In genomic region chr6:81253821-81254220, GRCh38 we compare ENCODE assay signal across 24 cellular contexts.
"Had no signal": no experiment of that assay in that cellular context is flagged by ENCODE, and none has a peak within 500 bp of the region (broad histone marks: within the 10 kb centered on the region; RNA-seq: fewer than 3 reads in every experiment).

No MANE protein-coding gene starts in this region.

- H3K4me3 ChIP-seq: colonic mucosa, heart right ventricle, mucosa of descending colon, spleen, stomach, thoracic aorta, transverse colon had no signal

- H3K27me3 ChIP-seq: colonic mucosa, heart right ventricle, neutrophil, spleen, stomach, transverse colon had no signal

- H3K27ac ChIP-seq: colonic mucosa, heart right ventricle, neutrophil, spleen, stomach, thoracic aorta, transverse colon had no signal

- ATAC-seq: esophagus mucosa; heart right ventricle; left lobe of liver; mucosa of descending colon; naive thymus-derived CD8-positive, alpha-beta T cell; sciatic nerve; stimulated activated naive B cell treated with anti-CD40 and anti-IgM and Interleukin-4, amounts not matched to agents 10 μg/mL and 1 μg/mL and 100 μg/mL, for 72 hours had no signal

- H3K9me3 ChIP-seq: colonic mucosa, neutrophil had no signal

- H3K4me1 ChIP-seq: colonic mucosa, heart right ventricle, spleen, stomach, transverse colon had no signal

- H3K36me3 ChIP-seq: colonic mucosa, heart right ventricle, neutrophil, spleen, stomach, thoracic aorta, transverse colon had no signal

- DNase-seq: cerebellar nuclear complex; colonic mucosa; dermis blood vessel endothelial cell; endodermal cell; heart right ventricle; hypothalamus; kidney glomerular epithelial cell; mammary epithelial cell; mucosa of descending colon; naive thymus-derived CD8-positive, alpha-beta T cell; posterior cingulate gyrus; spleen; stimulated activated CD4-positive, alpha-beta T cell treated with anti-CD3 and anti-CD28 coated beads, Interleukin-15, amount 100 ng/mL, for 24 hours; stimulated activated CD4-positive, alpha-beta T cell treated with anti-CD3 and anti-CD28 coated beads, Interleukin-2, amount 100 ng/mL, for 24 hours; stimulated activated CD4-positive, alpha-beta T cell treated with anti-CD3 and anti-CD28 coated beads, Interleukin-4, amount 100 ng/mL, for 4 hours; stimulated activated naive B cell treated with anti-CD40 and anti-IgM and Interleukin-4, amounts not matched to agents 10 μg/mL and 1 μg/mL and 100 μg/mL, for 72 hours; stomach; substantia nigra; transverse colon had no signal
